ENCODE assay signal across 35 cellular contexts in the genomic region with DNA sequence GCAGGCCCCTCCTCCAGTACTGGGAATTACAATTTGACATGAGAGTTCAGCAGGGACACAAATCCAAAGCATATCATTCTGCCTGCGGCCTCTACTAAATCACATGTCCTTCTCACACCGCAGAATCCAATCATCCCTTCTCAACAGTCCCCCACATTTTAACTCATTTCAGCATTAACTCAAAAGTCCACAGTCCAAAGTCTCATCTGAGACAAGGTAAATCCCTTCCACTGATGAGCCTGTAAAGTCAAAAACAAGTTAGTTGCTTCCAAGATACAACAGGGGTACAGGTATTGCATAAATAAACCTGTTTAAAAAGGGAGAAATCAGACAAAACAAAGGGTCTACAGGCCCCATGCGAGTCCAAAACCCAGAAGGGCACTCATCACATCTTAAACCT.
"Had no signal": no experiment of that assay in that cellular context is flagged by ENCODE, and none has a peak within 500 bp of the region (broad histone marks: within the 10 kb centered on the region; RNA-seq: fewer than 3 reads in every experiment).

No MANE protein-coding gene starts in this region.

- H3K27me3 ChIP-seq: MG63 had no signal

- H3K36me3 ChIP-seq: MG63 had no signal

- H3K4me3 ChIP-seq: MG63 had no signal

- H3K9ac ChIP-seq: KMS-11 had no signal

- H3K9me3 ChIP-seq: MG63 had no signal

- H3K27ac ChIP-seq: KMS-11 had no signal

- DNase-seq: Karpas-422, Kasumi-1, MG63, MM.1S, MV-4-11, NCI-H1048, NCI-H1092, NCI-H1092 treated with DMSO at 0.1 percent for 48 hours, NCI-H1105, NCI-H1105 treated with DMSO at 0.1 percent for 48 hours, NCI-H1417, NCI-H1417 treated with DMSO at 0.1 percent for 48 hours, NCI-H1436, NCI-H1436 treated with DMSO at 0.1 percent for 48 hours, NCI-H146, NCI-H1694, NCI-H1694 treated with DMSO at 0.1 percent for 48 hours, NCI-H187, NCI-H187 treated with DMSO at 0.1 percent for 48 hours, NCI-H1930, NCI-H2029, NCI-H2029 treated with DMSO at 0.1 percent for 48 hours, NCI-H2081, NCI-H2081 treated with DMSO at 0.1 percent for 48 hours, NCI-H2107, NCI-H2171, NCI-H2171 treated with DMSO at 0.1 percent for 48 hours, NCI-H2227 treated with DMSO at 0.1 percent for 48 hours, NCI-H226, NCI-H345, NCI-H446, NCI-H446 treated with DMSO at 0.1 percent for 48 hours, NCI-H510A, NCI-H510A treated with DMSO at 0.1 percent for 48 hours had no signal

- H3K4me2 ChIP-seq: KMS-11 had no signal
